Comparison of ENCODE assay signal across 42 cellular contexts in genomic region chr2:203818656-203819055, GRCh38. TPM values are rescaled to one million over a fixed set of nuclear protein-coding genes. Genes with fewer than 3 reads are reported as not detected.
"Had no signal": no experiment of that assay in that cellular context is flagged by ENCODE, and none has a peak within 500 bp of the region (broad histone marks: within the 10 kb centered on the region; RNA-seq: fewer than 3 reads in every experiment).

No MANE protein-coding gene starts in this region.

- H3K4me3 ChIP-seq: adrenal gland, ascending aorta, body of pancreas, breast epithelium, cardiac muscle cell had no signal

- H3K9me3 ChIP-seq: adrenal gland, ascending aorta, body of pancreas, breast epithelium had no signal

- FAIRE-seq: astrocyte, bronchial epithelial cell had no signal

- H3K4me1 ChIP-seq: ascending aorta, body of pancreas, breast epithelium had no signal

- H3K36me3 Mint-ChIP-seq: activated naive CD4-positive, alpha-beta T cell treated with anti-CD3 and anti-CD28 coated beads, Interleukin-2, amount 10 ng/mL, durations not matched to agents 7 days and 5 days; activated naive CD4-positive, alpha-beta T cell treated with anti-CD3 and anti-CD28 coated beads, Interleukin-2, amount 50 U/mL, for 24 hours; activated naive CD8-positive, alpha-beta T cell; activated naive CD8-positive, alpha-beta T cell treated with anti-CD3 and anti-CD28 coated beads for 36 hours; activated naive CD8-positive, alpha-beta T cell treated with anti-CD3 and anti-CD28 coated beads, Interleukin-2, amount 10 ng/mL, durations not matched to agents 7 days and 5 days; brain had no signal

- ATAC-seq: activated naive CD4-positive, alpha-beta T cell treated with anti-CD3 and anti-CD28 coated beads, Interleukin-2, amount 50 U/mL, for 72 hours; activated naive CD8-positive, alpha-beta T cell treated with anti-CD3 and anti-CD28 coated beads, Interleukin-2, amount 50 U/mL, for 24 hours; activated T-cell treated with anti-CD3 and anti-CD28 coated beads, Interleukin-2, amount 50 U/mL, for 4 hours; activated T-helper 17 cell treated with anti-CD3 and anti-CD28 coated beads, Interleukin-2, amount 50 U/mL, for 72 hours; body of pancreas had no signal

- DNase-seq: activated effector memory CD4-positive, alpha-beta T cell treated with anti-CD3 and anti-CD28 coated beads, Interleukin-2, amount 50 U/mL, for 16 hours; activated effector memory CD4-positive, alpha-beta T cell treated with Interleukin-2 at 50 U/mL for 16 hours; activated gamma-delta T cell; activated gamma-delta T cell treated with Interleukin-2 at 50 U/mL for 16 hours; activated naive CD4-positive, alpha-beta T cell; activated naive CD4-positive, alpha-beta T cell treated with anti-CD3 and anti-CD28 coated beads for 36 hours; activated naive CD4-positive, alpha-beta T cell treated with anti-CD3 and anti-CD28 coated beads, Interleukin-2, amount 10 ng/mL, durations not matched to agents 7 days and 5 days; activated naive CD4-positive, alpha-beta T cell treated with anti-CD3 and anti-CD28 coated beads, Interleukin-2, amount 50 U/mL, for 16 hours; activated naive CD4-positive, alpha-beta T cell treated with Interleukin-2 at 50 U/mL for 16 hours; activated naive CD8-positive, alpha-beta T cell treated with anti-CD3 and anti-CD28 coated beads for 36 hours; activated naive CD8-positive, alpha-beta T cell treated with anti-CD3 and anti-CD28 coated beads, Interleukin-2, amount 10 ng/mL, durations not matched to agents 7 days and 5 days; activated naive CD8-positive, alpha-beta T cell treated with anti-CD3 and anti-CD28 coated beads, Interleukin-2, amount 50 U/mL, for 24 hours; activated T-cell treated with anti-CD3 and anti-CD28 coated beads for 4 hours; activated T-cell treated with anti-CD3 and anti-CD28 coated beads, Interleukin-2, amount 50 U/mL, for 24 hours; activated T-cell treated with anti-CD3 and anti-CD28 coated beads, Interleukin-2, amount 50 U/mL, for 4 hours; activated T-cell treated with anti-CD3 and anti-CD28 coated beads, Interleukin-2, amount 50 U/mL, for 48 hours; adrenal gland; amniotic stem cell; amygdala; anterior cingulate cortex; aorta; body of pancreas; brain microvascular endothelial cell; caudate nucleus; central memory CD4-positive, alpha-beta T cell; cerebellar nuclear complex had no signal

- H3K27me3 Mint-ChIP-seq: activated naive CD4-positive, alpha-beta T cell treated with anti-CD3 and anti-CD28 coated beads, Interleukin-2, amount 50 U/mL, for 24 hours; activated naive CD8-positive, alpha-beta T cell; activated naive CD8-positive, alpha-beta T cell treated with anti-CD3 and anti-CD28 coated beads for 36 hours; activated T-cell treated with anti-CD3 and anti-CD28 coated beads, Interleukin-2, amount 50 U/mL, for 24 hours; activated T-helper 17 cell treated with anti-CD3 and anti-CD28 coated beads, Interleukin-2, amount 50 U/mL, for 72 hours; central memory CD8-positive, alpha-beta T cell had no signal

- H3K27ac Mint-ChIP-seq: activated naive CD4-positive, alpha-beta T cell treated with anti-CD3 and anti-CD28 coated beads for 36 hours; activated naive CD4-positive, alpha-beta T cell treated with anti-CD3 and anti-CD28 coated beads, Interleukin-2, amount 10 ng/mL, durations not matched to agents 7 days and 5 days; activated naive CD4-positive, alpha-beta T cell treated with anti-CD3 and anti-CD28 coated beads, Interleukin-2, amount 50 U/mL, for 72 hours; activated naive CD8-positive, alpha-beta T cell; activated naive CD8-positive, alpha-beta T cell treated with anti-CD3 and anti-CD28 coated beads for 36 hours; activated naive CD8-positive, alpha-beta T cell treated with anti-CD3 and anti-CD28 coated beads, Interleukin-2, amount 10 ng/mL, durations not matched to agents 7 days and 5 days; activated naive CD8-positive, alpha-beta T cell treated with anti-CD3 and anti-CD28 coated beads, Interleukin-2, amount 50 U/mL, for 24 hours; activated T-cell treated with anti-CD3 and anti-CD28 coated beads, Interleukin-2, amount 50 U/mL, for 24 hours; activated T-helper 1 cell treated with anti-CD3 and anti-CD28 coated beads, Interleukin-12 subunit alpha, Interleukin-12 subunit beta, Interleukin-2, Interleukin-4 antibody, amounts not matched to agents 30 ng/mL and 10 ng/mL and 1 ng/mL, durations not matched to agents 14 hours and 24 hours and 36 hours; activated T-helper 17 cell treated with anti-CD3 and anti-CD28 coated beads, Interleukin-2, amount 50 U/mL, for 72 hours; activated T-helper 2 cell treated with anti-CD3 and anti-CD28 coated beads, Interferon-gamma antibody, Interleukin-2, Interleukin-4, amounts not matched to agents 10 μg/mL and 5 μg/mL and 100 μg/mL, durations not matched to agents 14 hours and 24 hours and 36 hours; brain had no signal

- H3K27me3 ChIP-seq: adrenal gland, ascending aorta, body of pancreas, brain microvascular endothelial cell, breast epithelium, cardiac muscle cell had no signal

- H3K27ac ChIP-seq: adrenal gland, ascending aorta, body of pancreas, brain microvascular endothelial cell, breast epithelium, cardiac muscle cell had no signal

- H3K4me3 Mint-ChIP-seq: activated naive CD4-positive, alpha-beta T cell treated with anti-CD3 and anti-CD28 coated beads for 36 hours; activated naive CD4-positive, alpha-beta T cell treated with anti-CD3 and anti-CD28 coated beads, Interleukin-2, amount 10 ng/mL, durations not matched to agents 7 days and 5 days; activated naive CD4-positive, alpha-beta T cell treated with anti-CD3 and anti-CD28 coated beads, Interleukin-2, amount 50 U/mL, for 24 hours; activated naive CD8-positive, alpha-beta T cell; activated naive CD8-positive, alpha-beta T cell treated with anti-CD3 and anti-CD28 coated beads for 36 hours; activated naive CD8-positive, alpha-beta T cell treated with anti-CD3 and anti-CD28 coated beads, Interleukin-2, amount 10 ng/mL, durations not matched to agents 7 days and 5 days; activated naive CD8-positive, alpha-beta T cell treated with anti-CD3 and anti-CD28 coated beads, Interleukin-2, amount 50 U/mL, for 24 hours; activated T-cell treated with anti-CD3 and anti-CD28 coated beads, Interleukin-2, amount 50 U/mL, for 24 hours; activated T-cell treated with anti-CD3 and anti-CD28 coated beads, Interleukin-2, amount 50 U/mL, for 4 hours; activated T-helper 1 cell treated with anti-CD3 and anti-CD28 coated beads, Interleukin-12 subunit alpha, Interleukin-12 subunit beta, Interleukin-2, Interleukin-4 antibody, amounts not matched to agents 30 ng/mL and 10 ng/mL and 1 ng/mL, durations not matched to agents 14 hours and 24 hours and 36 hours; activated T-helper 17 cell treated with anti-CD3 and anti-CD28 coated beads, Interleukin-2, amount 50 U/mL, for 72 hours; brain; central memory CD8-positive, alpha-beta T cell had no signal

- H3K9me3 Mint-ChIP-seq: activated naive CD4-positive, alpha-beta T cell treated with anti-CD3 and anti-CD28 coated beads for 36 hours; activated naive CD4-positive, alpha-beta T cell treated with anti-CD3 and anti-CD28 coated beads, Interleukin-2, amount 10 ng/mL, durations not matched to agents 7 days and 5 days; activated naive CD4-positive, alpha-beta T cell treated with anti-CD3 and anti-CD28 coated beads, Interleukin-2, amount 50 U/mL, for 24 hours; activated naive CD4-positive, alpha-beta T cell treated with anti-CD3 and anti-CD28 coated beads, Interleukin-2, amount 50 U/mL, for 72 hours; activated naive CD8-positive, alpha-beta T cell treated with anti-CD3 and anti-CD28 coated beads for 36 hours; activated naive CD8-positive, alpha-beta T cell treated with anti-CD3 and anti-CD28 coated beads, Interleukin-2, amount 10 ng/mL, durations not matched to agents 7 days and 5 days; activated naive CD8-positive, alpha-beta T cell treated with anti-CD3 and anti-CD28 coated beads, Interleukin-2, amount 50 U/mL, for 24 hours; activated T-cell treated with anti-CD3 and anti-CD28 coated beads, Interleukin-2, amount 50 U/mL, for 24 hours; activated T-cell treated with anti-CD3 and anti-CD28 coated beads, Interleukin-2, amount 50 U/mL, for 4 hours; activated T-helper 1 cell treated with anti-CD3 and anti-CD28 coated beads, Interleukin-12 subunit alpha, Interleukin-12 subunit beta, Interleukin-2, Interleukin-4 antibody, amounts not matched to agents 30 ng/mL and 10 ng/mL and 1 ng/mL, durations not matched to agents 14 hours and 24 hours and 36 hours; activated T-helper 17 cell treated with anti-CD3 and anti-CD28 coated beads, Interleukin-2, amount 50 U/mL, for 72 hours; activated T-helper 2 cell treated with anti-CD3 and anti-CD28 coated beads, Interferon-gamma antibody, Interleukin-2, Interleukin-4, amounts not matched to agents 10 μg/mL and 5 μg/mL and 100 μg/mL, durations not matched to agents 14 hours and 24 hours and 36 hours; central memory CD8-positive, alpha-beta T cell had no signal

- H3K36me3 ChIP-seq: adrenal gland, ascending aorta, brain microvascular endothelial cell, breast epithelium, cardiac muscle cell had no signal

RNA-seq across cellular contexts. Expression of gene CTLA4, which starts 48.9 kb away (rescaled TPM):
- total RNA-seq: ascending aorta, astrocyte, body of pancreas, bronchial epithelial cell, cardiac muscle cell, cardiac septum, cerebellum, chondrocyte had no signal
- polyA plus RNA-seq: aorta, cardiac muscle cell had no signal
